In genomic region chr7:40604601-40605438, GRCh38 we compare ENCODE assay signal across 8 cellular contexts.
DNase-seq lines count a peak whose midpoint lies in the region; ATAC-seq and TF ChIP-seq lines count a peak whose summit lies in the region.

No MANE protein-coding gene starts in this region.

- H3K27ac Mint-ChIP-seq in stimulated activated effector memory CD8-positive, alpha-beta T cell treated with anti-CD3 and anti-CD28 coated beads, Interleukin-12 subunit alpha, Interleukin-12 subunit beta, amount 100 ng/mL, for 72 hours: no peak overlapping the region

- peaks cover 0 to 5% (median 0%) of the 10 kb centered on the region in 4 donors for H3K4me1 ChIP-seq in liver (ENCODE audit: control insufficient read depth in 4 of 4, insufficient read depth in 4 of 4, low read length in 3 of 4)

- H3K9me3 Mint-ChIP-seq in stimulated activated effector memory CD8-positive, alpha-beta T cell treated with anti-CD3 and anti-CD28 coated beads, Interleukin-12 subunit alpha, Interleukin-12 subunit beta, amount 100 ng/mL, for 72 hours: peaks cover 23% of the 10 kb centered on the region

- H3K36me3 Mint-ChIP-seq in stimulated activated effector memory CD8-positive, alpha-beta T cell treated with anti-CD3 and anti-CD28 coated beads, Interleukin-12 subunit alpha, Interleukin-12 subunit beta, amount 100 ng/mL, for 72 hours: no peaks in the 10 kb centered on the region

- CTCF ChIA-PET in GM10248 (lab: Yijun Ruan, JAX): interaction anchor here (0.6 to 3.5 kb wide), 9 partner anchors 9 to 373 kb away, joined by 3 to 13 read pairs (median 5); no protein-coding TSS in a partner anchor

- DNase-seq in 8988T (peak; percentile 13), GM10248 (ENCODE audit: extremely low spot score) (peak; percentile 41), NCI-H1105 treated with DMSO at 0.1 percent for 48 hours (lab: John Stamatoyannopoulos, UW) (peak; percentile 9), cerebellar cortex (ENCODE audit: low spot score) (peak; percentile 73), substantia nigra (lab: John Stamatoyannopoulos, UW) (peak in 48 of 49 donors; percentile 1 to 72 (median 44))
- no peak for DNase-seq in stimulated activated effector memory CD8-positive, alpha-beta T cell treated with anti-CD3 and anti-CD28 coated beads, Interleukin-12 subunit alpha, Interleukin-12 subunit beta, amount 100 ng/mL, for 72 hours (ENCODE audit: low spot score in 2 of 2)

- H3K4me3 ChIP-seq in liver (ENCODE audit: low read depth in 1 of 3, low read length in 3 of 3): no peak overlapping the region

- no peak overlapping the region for H3K9ac ChIP-seq in liver (ENCODE audit: low read depth in 1 of 2, low read length in 2 of 2)

- WGBS in liver: 46% methylated on average over 17 of the region's 17 CpGs

- peak; percentile 72 for ATAC-seq in HG02588 (IDR thresholded peaks at IDR 0.05; ENCODE audit: unreplicated experiment)
- ATAC-seq in stimulated activated effector memory CD8-positive, alpha-beta T cell treated with anti-CD3 and anti-CD28 coated beads, Interleukin-12 subunit alpha, Interleukin-12 subunit beta, amount 100 ng/mL, for 72 hours: no peak

- H3K36me3 ChIP-seq in liver (ENCODE audit: control insufficient read depth in 4 of 4, insufficient read depth in 3 of 4, low read depth in 1 of 4, low read length in 3 of 4): no peaks in the 10 kb centered on the region

- POLR2A ChIA-PET in GM10248 (lab: Yijun Ruan, JAX): no interaction called here

- H3K27ac ChIP-seq in liver (ENCODE audit: low read depth in 1 of 2, low read length in 2 of 2) (no peak overlapping the region), substantia nigra (ENCODE audit: low read depth, low read length, poor library complexity, severe bottlenecking) (no peak overlapping the region)

- H3K27me3 ChIP-seq in liver (ENCODE audit: control insufficient read depth in 4 of 4, insufficient read depth in 4 of 4, low read length in 3 of 4): no peaks in the 10 kb centered on the region

- no peaks in the 10 kb centered on the region for H3K4me1 Mint-ChIP-seq in stimulated activated effector memory CD8-positive, alpha-beta T cell treated with anti-CD3 and anti-CD28 coated beads, Interleukin-12 subunit alpha, Interleukin-12 subunit beta, amount 100 ng/mL, for 72 hours

- TF ChIP-seq CTCF in GM10248 (IDR thresholded peaks at IDR 0.05; ENCODE audit: control extremely low read depth, extremely low read depth, low read depth, missing control alignments) (peak; percentile 67), liver (IDR thresholded peaks at IDR 0.05; ENCODE audit: low read depth, low read length, missing input control) (peak; percentile 68)

- peak; percentile 80 to 94 for TF ChIP-seq RAD21 in liver (IDR thresholded peaks at IDR 0.05)

- H3K9me3 ChIP-seq in liver (ENCODE audit: control insufficient read depth in 4 of 4, low read length in 3 of 4): no peaks in the 10 kb centered on the region

- no peak overlapping the region for H3K4me3 Mint-ChIP-seq in stimulated activated effector memory CD8-positive, alpha-beta T cell treated with anti-CD3 and anti-CD28 coated beads, Interleukin-12 subunit alpha, Interleukin-12 subunit beta, amount 100 ng/mL, for 72 hours

TF ChIP-seq in liver, 16 proteins besides CTCF, POLR2A, EP300 and RAD21:
- peak; percentile 39 for TF ChIP-seq NR2F2 (IDR thresholded peaks at IDR 0.05)
- TF ChIP-seq HNF4A (conservative IDR thresholded peaks at IDR 0.05): peak in 1 of 2 donors; percentile 18
- TF ChIP-seq TAF1 (conservative IDR thresholded peaks at IDR 0.05): no peak
- TF ChIP-seq RXRA (IDR thresholded peaks at IDR 0.05): peak; percentile 5 to 72

Comparison
In these comparisons a context has a peak if more than half of its experiments do, and no peak if none do; other contexts are left out.
1. DNase-seq: peak in 8988T (single experiment), GM10248 (single experiment), NCI-H1105 treated with DMSO at 0.1 percent for 48 hours (single experiment), cerebellar cortex (single experiment) and substantia nigra (48 of 49); none in stimulated activated effector memory CD8-positive, alpha-beta T cell treated with anti-CD3 and anti-CD28 coated beads, Interleukin-12 subunit alpha, Interleukin-12 subunit beta, amount 100 ng/mL, for 72 hours (0 of 2).